In genomic region chr6:155268088-155268867, GRCh38 we compare ENCODE assay signal across 9 cellular contexts. TPM values are rescaled to one million over a fixed set of nuclear protein-coding genes. Genes with fewer than 3 reads are reported as not detected.
A peak's percentile ranks its signal among the peaks of the same experiment; 100 is the strongest.
DNase-seq lines count a peak whose midpoint lies in the region; ATAC-seq, FAIRE-seq and TF ChIP-seq lines count a peak whose summit lies in the region.
"Not testable (repeated sequence)": the region's sequence is repeated elsewhere in the genome, so short reads cannot be mapped to it uniquely, and the experiment has no call there.
"Had no signal": no experiment of that assay in that cellular context is flagged by ENCODE, and none has a peak within 500 bp of the region (broad histone marks: within the 10 kb centered on the region; RNA-seq: fewer than 3 reads in every experiment).

No MANE protein-coding gene starts in this region.

- H3K27me3 Mint-ChIP-seq in T-helper 2 cell treated with Interferon-gamma antibody and Interleukin-4, amounts not matched to agents 5 μg/mL and 100 μg/mL, for 36 hours (ENCODE audit: low read depth); nephron (ENCODE audit: low read depth): not testable (repeated sequence)

- CTCF ChIA-PET in A549 (lab: Yijun Ruan, JAX) = interaction anchor here (1.0 to 1.5 kb wide), 3 partner anchors 9 to 31 kb away, joined by 3 read pairs; no protein-coding TSS in a partner anchor

- H3K27ac ChIP-seq in A549, body of pancreas: not testable (repeated sequence)

- H3K36me3 Mint-ChIP-seq in T-helper 2 cell treated with Interferon-gamma antibody and Interleukin-4, amounts not matched to agents 5 μg/mL and 100 μg/mL, for 36 hours (ENCODE audit: low read depth) = peaks cover 18% of the 10 kb centered on the region
- H3K36me3 Mint-ChIP-seq in nephron (ENCODE audit: low read depth) = peaks cover 36% of the 10 kb centered on the region

- TF ChIP-seq EP300 in A549 (IDR thresholded peaks at IDR 0.05) = not testable (repeated sequence)

- not testable (repeated sequence) for H3K4me3 ChIP-seq in A549, body of pancreas

- not testable (repeated sequence) for H3K4me1 ChIP-seq in A549, body of pancreas

- H3K27ac Mint-ChIP-seq in T-helper 2 cell treated with Interferon-gamma antibody and Interleukin-4, amounts not matched to agents 5 μg/mL and 100 μg/mL, for 36 hours = not testable (repeated sequence)
- peak overlapping the region in 1 of 3 experiments; percentile 1 for H3K27ac Mint-ChIP-seq in nephron

- not testable (repeated sequence) for H3K27me3 ChIP-seq in body of pancreas

- TF ChIP-seq RAD21 in A549 (conservative IDR thresholded peaks at IDR 0.05 in 1 of 2, IDR thresholded peaks at IDR 0.05 in 1 of 2) = peak in 1 of 2 experiments; percentile 37; a peak in 2 of 5 replicates

- H3K4me1 Mint-ChIP-seq in T-helper 2 cell treated with Interferon-gamma antibody and Interleukin-4, amounts not matched to agents 5 μg/mL and 100 μg/mL, for 36 hours (ENCODE audit: low read depth) = not testable (repeated sequence)
- peaks cover 18% of the 10 kb centered on the region for H3K4me1 Mint-ChIP-seq in nephron

- H3K36me3 ChIP-seq in body of pancreas (replicated peaks in 1 of 2; ENCODE audit: insufficient read depth in 1 of 2, low read depth in 2 of 2) = not testable (repeated sequence)

- not testable (repeated sequence) for H3K4me3 Mint-ChIP-seq in T-helper 2 cell treated with Interferon-gamma antibody and Interleukin-4, amounts not matched to agents 5 μg/mL and 100 μg/mL, for 36 hours; nephron

- peak in 1 of 2 experiments; percentile 47 for DNase-seq in A549 (ENCODE audit: low read depth in 1 of 2, low spot score in 1 of 2)
- peak; percentile 26 for DNase-seq in GM03348 (ENCODE audit: low spot score)
- peak; percentile 12 for DNase-seq in NCI-H510A treated with DMSO at 0.1 percent for 48 hours (lab: John Stamatoyannopoulos, UW)
- peak; percentile 24 for DNase-seq in T-helper 2 cell treated with Interferon-gamma antibody and Interleukin-4, amounts not matched to agents 5 μg/mL and 100 μg/mL, for 36 hours (ENCODE audit: low spot score)
- DNase-seq in body of pancreas = not testable (repeated sequence)
- peak; percentile 47 for DNase-seq in glomerular visceral epithelial cell (ENCODE audit: extremely low spot score)

- intact Hi-C loops in body of pancreas (cut with DNase I) = not testable (repeated sequence)

- POLR2A ChIA-PET in A549 (lab: Yijun Ruan, JAX) = not testable (repeated sequence)

- peak; percentile 31; the same call in 2 of the 3 replicates for TF ChIP-seq CTCF in A549 (IDR thresholded peaks at IDR 0.05)
- peak in 5 of 7 experiments; percentile 10 to 25 (median 22) for TF ChIP-seq CTCF in body of pancreas (IDR thresholded peaks at IDR 0.05)
- peak; percentile 12 to 39 (median 15) for TF ChIP-seq CTCF in nephron (IDR thresholded peaks at IDR 0.05; ENCODE audit: unreplicated experiment in 3 of 3)

- H3K9me3 Mint-ChIP-seq in T-helper 2 cell treated with Interferon-gamma antibody and Interleukin-4, amounts not matched to agents 5 μg/mL and 100 μg/mL, for 36 hours; nephron: not testable (repeated sequence)

- not testable (repeated sequence) for TF ChIP-seq POLR2A in A549 (IDR thresholded peaks at IDR 0.05; ENCODE audit: low read length); body of pancreas (IDR thresholded peaks at IDR 0.05)

- not testable (repeated sequence) for H3K9me3 ChIP-seq in A549, body of pancreas

- WGBS in A549 (ENCODE audit: missing lambda C conversion rate) = 82% methylated on average over 4 of the region's 5 CpGs
- WGBS in body of pancreas, 2 donors = 83 to 96% methylated on average over 5 of the region's 5 CpGs

- not testable (repeated sequence) for H3K4me2 ChIP-seq in A549

- ATAC-seq in A549 (peak in 1 of 2 experiments; percentile 59; a peak in 2 of 6 replicates), HG03103 (IDR thresholded peaks at IDR 0.05; ENCODE audit: low read depth, unreplicated experiment) (peak; percentile 54)
- not testable (repeated sequence) for ATAC-seq in body of pancreas

- not testable (repeated sequence) for FAIRE-seq in A549 (lab: Jason Lieb, UNC)

RNA-seq across cellular contexts. Expression of gene CLDN20, which starts 4.5 kb away (rescaled TPM):
- polyA plus RNA-seq in A549 (2011; rRNA removed) = not detected in 2 replicates
- polyA plus RNA-seq in A549 (2012; cell fraction: cytosol; rRNA removed) = not detected in 2 replicates
- 0.04 TPM in 1 of 2 replicates, not detected in the other for polyA plus RNA-seq in A549 (2012; cell fraction: nucleus; rRNA removed)
- polyA plus RNA-seq in A549 (2017; fragmentation: RNase III; extraction: RNeasy Plus Mini Kit Qiagen cat#74134 plus additional on column Dnase treatment) = not detected in 3 replicates
- not detected in 2 replicates for polyA minus RNA-seq in A549 (2011; rRNA and poly(A)+ RNA removed)
- not detected for total RNA-seq in body of pancreas
- polyA plus RNA-seq: thymus had no signal

RNA-seq across cellular contexts. Expression of gene TFB1M, which starts 46.0 kb away (rescaled TPM):
- polyA plus RNA-seq in A549 (2011; rRNA removed) (16.8 and 19.5 TPM in 2 replicates), A549 (2017; fragmentation: RNase III; extraction: RNeasy Plus Mini Kit Qiagen cat#74134 plus additional on column Dnase treatment) (9.2 to 9.8 TPM (median 9.8 TPM) in 3 replicates)
- polyA plus RNA-seq in A549 (2012; cell fraction: cytosol; rRNA removed) = 8.1 and 8.2 TPM in 2 replicates
- polyA plus RNA-seq in A549 (2012; cell fraction: nucleus; rRNA removed) = 8.2 and 13.7 TPM in 2 replicates
- 12.8 and 18.6 TPM in 2 replicates for polyA minus RNA-seq in A549 (2011; rRNA and poly(A)+ RNA removed)
- total RNA-seq in body of pancreas = 1 to 10 TPM; 8.8 to 9.9 TPM
